8 cellular contexts compared by ENCODE assay signal in genomic region chr3:106929081-106929480, GRCh38.
"Had no signal": no experiment of that assay in that cellular context is flagged by ENCODE, and none has a peak within 500 bp of the region (broad histone marks: within the 10 kb centered on the region; RNA-seq: fewer than 3 reads in every experiment).

No MANE protein-coding gene starts in this region.

- H3K27ac Mint-ChIP-seq: GM23338, H9, IgD-negative memory B cell had no signal

- H2AFZ ChIP-seq: GM23338 had no signal

- FAIRE-seq: H1, H54 had no signal

- DNase-seq: H9, HCEC 1CT, KG1 had no signal

- H3K4me2 ChIP-seq: GM23338 had no signal

- H3K27me3 Mint-ChIP-seq: IgD-negative memory B cell had no signal

- H3K4me3 ChIP-seq: GM23338 had no signal

- ATAC-seq: GM23338 had no signal

- H3K4me1 Mint-ChIP-seq: GM23338, IgD-negative memory B cell had no signal

- H3K27ac ChIP-seq: HL-60 had no signal

- H3K9me3 Mint-ChIP-seq: GM23338 had no signal

- H3K4me3 Mint-ChIP-seq: GM23338, H9 had no signal
